1 cellular context compared by ENCODE assay signal in genomic region chr7:128201690-128202085, GRCh38.
TF ChIP-seq lines count a peak whose summit lies in the region.

No MANE protein-coding gene starts in this region.

TF ChIP-seq in K562, 482 proteins besides CTCF, POLR2A, EP300 and RAD21 (continued from another document):
- TF ChIP-seq FOXK2 (conservative IDR thresholded peaks at IDR 0.05 in 1 of 2, IDR thresholded peaks at IDR 0.05 in 1 of 2; ENCODE audit: low read depth in 2 of 2): no peak
